Comparison of ENCODE assay signal across 9 cellular contexts in the genomic region with DNA sequence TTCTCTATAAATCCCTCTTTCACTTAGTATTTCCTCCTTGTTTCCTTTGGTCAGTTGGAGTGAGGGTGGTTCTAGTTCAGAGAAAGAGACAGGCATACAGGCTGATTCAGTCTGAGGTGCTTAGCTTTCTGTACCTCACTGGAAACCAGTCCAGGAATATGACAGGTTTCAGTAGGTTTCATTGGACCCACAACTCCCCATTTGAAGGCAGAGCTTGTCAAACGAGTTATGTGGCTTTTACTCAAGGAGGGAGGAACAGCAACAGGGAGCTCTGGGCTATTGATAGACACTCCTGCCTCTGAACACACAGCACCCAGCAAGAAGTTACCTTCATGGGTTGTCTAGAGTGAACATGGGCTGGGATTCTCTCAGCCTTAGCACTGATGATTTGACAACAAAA. TPM values are rescaled to one million over a fixed set of nuclear protein-coding genes. Genes with fewer than 3 reads are reported as not detected.
A peak's percentile ranks its signal among the peaks of the same experiment; 100 is the strongest.
DNase-seq lines count a peak whose midpoint lies in the region; ATAC-seq, FAIRE-seq and TF ChIP-seq lines count a peak whose summit lies in the region.
"Had no signal": no experiment of that assay in that cellular context is flagged by ENCODE, and none has a peak within 500 bp of the region (broad histone marks: within the 10 kb centered on the region; RNA-seq: fewer than 3 reads in every experiment).

No MANE protein-coding gene starts in this region.

- H3K9me3 ChIP-seq in HEK293 (ENCODE audit: control insufficient read depth, insufficient read depth, low read depth, low read length) (no peaks in the 10 kb centered on the region), small intestine (ENCODE audit: control insufficient read depth, low read depth) (no peaks in the 10 kb centered on the region)
- no peaks in the 10 kb centered on the region for H3K9me3 ChIP-seq in naive thymus-derived CD4-positive, alpha-beta T cell (ENCODE audit: control insufficient read depth in 2 of 3, low read length in 3 of 3)

- FAIRE-seq in small intestine (lab: Jason Lieb, UNC), result no peak

- peak overlapping the region; percentile 40 to 99 (median 79) for H3K27ac Mint-ChIP-seq in immature natural killer cell
- H3K27ac Mint-ChIP-seq in activated naive CD8-positive, alpha-beta T cell treated with anti-CD3 and anti-CD28 coated beads for 36 hours, result no peak overlapping the region
- no peak overlapping the region for H3K27ac Mint-ChIP-seq in naive thymus-derived CD4-positive, alpha-beta T cell

- no peak for ATAC-seq in naive thymus-derived CD4-positive, alpha-beta T cell

- H3K36me3 ChIP-seq in HEK293 (ENCODE audit: control insufficient read depth in 2 of 2, insufficient read depth in 1 of 2, low read length in 2 of 2) (peaks cover 3 to 31% of the 10 kb centered on the region in 2 experiments; a peak in 2 of 3 replicates), small intestine (ENCODE audit: control insufficient read depth in 2 of 2, insufficient read depth in 2 of 2, low read length in 2 of 2) (peaks cover 0 to 2% of the 10 kb centered on the region in 2 donors)
- H3K36me3 ChIP-seq in naive thymus-derived CD4-positive, alpha-beta T cell (ENCODE audit: control insufficient read depth in 2 of 3, insufficient read depth in 3 of 3, low read length in 3 of 3), result peaks cover 0 to 7% (median 0%) of the 10 kb centered on the region in 3 experiments

- H3K36me3 Mint-ChIP-seq in immature natural killer cell, result peaks cover 0 to 4% (median under 1%) of the 10 kb centered on the region in 3 donors
- H3K36me3 Mint-ChIP-seq in activated naive CD8-positive, alpha-beta T cell treated with anti-CD3 and anti-CD28 coated beads for 36 hours, result peaks cover 19% of the 10 kb centered on the region
- peaks cover 0 to 25% (median 8%) of the 10 kb centered on the region in 5 donors for H3K36me3 Mint-ChIP-seq in naive thymus-derived CD4-positive, alpha-beta T cell

- intact Hi-C loops in naive thymus-derived CD4-positive, alpha-beta T cell (cut with micrococcal nuclease), result no loop called here

- WGBS in small intestine, 3 donors, result 7 to 26% (median 12%) methylated on average over 1 of the region's 1 CpG

- H3K9me3 Mint-ChIP-seq in immature natural killer cell, result no peaks in the 10 kb centered on the region
- no peaks in the 10 kb centered on the region for H3K9me3 Mint-ChIP-seq in activated naive CD8-positive, alpha-beta T cell treated with anti-CD3 and anti-CD28 coated beads for 36 hours
- no peaks in the 10 kb centered on the region for H3K9me3 Mint-ChIP-seq in naive thymus-derived CD4-positive, alpha-beta T cell

- H3K27me3 ChIP-seq in small intestine (ENCODE audit: control insufficient read depth in 2 of 2, insufficient read depth in 2 of 2, low read length in 2 of 2), result no peaks in the 10 kb centered on the region
- H3K27me3 ChIP-seq in naive thymus-derived CD4-positive, alpha-beta T cell (ENCODE audit: control insufficient read depth in 2 of 2, insufficient read depth in 2 of 2, low read length in 2 of 2), result peaks cover 0 to 10% of the 10 kb centered on the region in 2 donors

- H3K27ac ChIP-seq in HEK293 (ENCODE audit: extremely low read depth, low read depth, low read length) (0 out of 2 replicates have a peak overlapping the region, but pooled peaks have one; percentile 2), small intestine (ENCODE audit: low read depth in 1 of 2, low read length in 1 of 2) (peak overlapping the region; percentile 9 to 36)
- H3K27ac ChIP-seq in naive thymus-derived CD4-positive, alpha-beta T cell (ENCODE audit: low read depth, low read length), result no peak overlapping the region

- H3K4me3 ChIP-seq in HEK293 (ENCODE audit: low read depth, low read length), result no peak overlapping the region
- H3K4me3 ChIP-seq in small intestine (ENCODE audit: low read depth in 1 of 2, low read length in 2 of 2), result no peak overlapping the region
- no peak overlapping the region for H3K4me3 ChIP-seq in naive thymus-derived CD4-positive, alpha-beta T cell (ENCODE audit: low read length)

- POLR2A ChIA-PET in HEK293 (lab: Yijun Ruan, JAX), result interaction anchor here (0.7 to 10.8 kb wide), 4 partner anchors 9 to 43 kb away, joined by 3 to 122 read pairs (median 4); a partner anchor contains a TSS
- POLR2A ChIA-PET in naive thymus-derived CD4-positive, alpha-beta T cell (lab: Charles Lee), result no interaction called here

- CTCF ChIA-PET in HEK293 (lab: Yijun Ruan, JAX), result interaction anchor here (0.6 to 1.6 kb wide), 5 partner anchors 14 to 267 kb away, joined by 3 to 8 read pairs (median 4); a partner anchor contains a TSS
- CTCF ChIA-PET in naive thymus-derived CD4-positive, alpha-beta T cell (lab: Charles Lee), result no interaction called here

- peak overlapping the region in 3 of 5 donors; percentile 30 to 40 (median 32) for H3K4me3 Mint-ChIP-seq in immature natural killer cell
- H3K4me3 Mint-ChIP-seq in activated naive CD8-positive, alpha-beta T cell treated with anti-CD3 and anti-CD28 coated beads for 36 hours, result no peak overlapping the region
- H3K4me3 Mint-ChIP-seq in naive thymus-derived CD4-positive, alpha-beta T cell, result no peak overlapping the region

- TF ChIP-seq CTCF in HEK293 (tag by site-specific recombination; IDR thresholded peaks at IDR 0.05), result no peak

- DNase-seq in SW480 (ENCODE audit: low spot score), result peak; percentile 35
- DNase-seq in immature natural killer cell, result no peak
- DNase-seq in small intestine, result peak; percentile 85
- DNase-seq in A172 (ENCODE audit: low spot score), result no peak
- DNase-seq in activated naive CD8-positive, alpha-beta T cell treated with anti-CD3 and anti-CD28 coated beads for 36 hours, result no peak
- no peak for DNase-seq in naive thymus-derived CD4-positive, alpha-beta T cell
- DNase-seq in Kasumi-1 (lab: John Stamatoyannopoulos, UW), result no peak
- DNase-seq: activated CD4-positive, CD25-positive, alpha-beta regulatory T cell had no signal

- H3K27me3 Mint-ChIP-seq in immature natural killer cell (ENCODE audit: low read depth in 3 of 3), result peaks cover 4 to 11% (median 7%) of the 10 kb centered on the region in 3 donors
- H3K27me3 Mint-ChIP-seq in activated naive CD8-positive, alpha-beta T cell treated with anti-CD3 and anti-CD28 coated beads for 36 hours, result peaks cover 66% of the 10 kb centered on the region
- peaks cover 0 to 56% (median 31%) of the 10 kb centered on the region in 5 donors for H3K27me3 Mint-ChIP-seq in naive thymus-derived CD4-positive, alpha-beta T cell

- peaks cover 75% of the 10 kb centered on the region for H3K4me1 ChIP-seq in HEK293 (ENCODE audit: control insufficient read depth, insufficient read depth, low read length)
- peaks cover 33 to 61% of the 10 kb centered on the region in 2 donors for H3K4me1 ChIP-seq in small intestine (ENCODE audit: control insufficient read depth in 2 of 2, insufficient read depth in 1 of 2, low read depth in 1 of 2, low read length in 1 of 2)
- H3K4me1 ChIP-seq in naive thymus-derived CD4-positive, alpha-beta T cell (ENCODE audit: control insufficient read depth in 2 of 2, insufficient read depth in 2 of 2, low read length in 2 of 2), result peaks cover 27 to 74% of the 10 kb centered on the region in 2 donors

- H3K4me1 Mint-ChIP-seq in immature natural killer cell, result peaks cover 95 to 98% of the 10 kb centered on the region in 2 donors
- H3K4me1 Mint-ChIP-seq in activated naive CD8-positive, alpha-beta T cell treated with anti-CD3 and anti-CD28 coated beads for 36 hours, result peaks cover 36% of the 10 kb centered on the region
- peaks cover 14 to 73% (median 43%) of the 10 kb centered on the region in 7 donors for H3K4me1 Mint-ChIP-seq in naive thymus-derived CD4-positive, alpha-beta T cell

TF ChIP-seq in HEK293, 187 proteins besides CTCF, POLR2A, EP300 and RAD21 (continues in another document):
- TF ChIP-seq ZNF521 (tag by site-specific recombination; IDR thresholded peaks at IDR 0.05) (no peak), ZBTB17 (tag by site-specific recombination; IDR thresholded peaks at IDR 0.05) (no peak), HOXA7 (CRISPR knock-in tag; IDR thresholded peaks at IDR 0.05; ENCODE audit: borderline replicate concordance) (no peak), ZFHX2 (tag by site-specific recombination; conservative IDR thresholded peaks at IDR 0.05) (no peak)
- TF ChIP-seq, protein P1, sequence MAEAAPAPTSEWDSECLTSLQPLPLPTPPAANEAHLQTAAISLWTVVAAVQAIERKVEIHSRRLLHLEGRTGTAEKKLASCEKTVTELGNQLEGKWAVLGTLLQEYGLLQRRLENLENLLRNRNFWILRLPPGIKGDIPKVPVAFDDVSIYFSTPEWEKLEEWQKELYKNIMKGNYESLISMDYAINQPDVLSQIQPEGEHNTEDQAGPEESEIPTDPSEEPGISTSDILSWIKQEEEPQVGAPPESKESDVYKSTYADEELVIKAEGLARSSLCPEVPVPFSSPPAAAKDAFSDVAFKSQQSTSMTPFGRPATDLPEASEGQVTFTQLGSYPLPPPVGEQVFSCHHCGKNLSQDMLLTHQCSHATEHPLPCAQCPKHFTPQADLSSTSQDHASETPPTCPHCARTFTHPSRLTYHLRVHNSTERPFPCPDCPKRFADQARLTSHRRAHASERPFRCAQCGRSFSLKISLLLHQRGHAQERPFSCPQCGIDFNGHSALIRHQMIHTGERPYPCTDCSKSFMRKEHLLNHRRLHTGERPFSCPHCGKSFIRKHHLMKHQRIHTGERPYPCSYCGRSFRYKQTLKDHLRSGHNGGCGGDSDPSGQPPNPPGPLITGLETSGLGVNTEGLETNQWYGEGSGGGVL (tag by site-specific recombination; IDR thresholded peaks at IDR 0.05), result no peak

RNA-seq across cellular contexts. Expression of a gene that starts 14.5 kb away (rescaled TPM):
- polyA plus RNA-seq in immature natural killer cell (10 to 100 TPM in 2 of 3 donors, 1 to 10 TPM in 1; 8.5 to 68.3 (median 17.4) TPM), small intestine (100 to 1,000 TPM; 188 to 326 (median 291) TPM)
- total RNA-seq in A172 (2014; rRNA removed; shearing (Covaris generic)), result 493 and 604 TPM in 2 replicates
- 100 to 1,000 TPM; 160 to 171 TPM for total RNA-seq in activated naive CD8-positive, alpha-beta T cell treated with anti-CD3 and anti-CD28 coated beads for 36 hours
- total RNA-seq in naive thymus-derived CD4-positive, alpha-beta T cell, result 100 to 1,000 TPM in 2 of 5 experiments, 10 to 100 TPM in 3; 49.2 to 355 (median 54.4) TPM
- polyA plus RNA-seq in naive thymus-derived CD4-positive, alpha-beta T cell, result 1 to 10 TPM; 2.8 to 3.9 TPM

RNA-seq across cellular contexts. Expression of a gene that starts 43.0 kb away (rescaled TPM):
- polyA plus RNA-seq in immature natural killer cell (100 to 1,000 TPM; 338 to 456 (median 383) TPM), small intestine (100 to 1,000 TPM; 619 to 710 (median 633) TPM)
- 358 and 549 TPM in 2 replicates for total RNA-seq in A172 (2014; rRNA removed; shearing (Covaris generic))
- total RNA-seq in activated naive CD8-positive, alpha-beta T cell treated with anti-CD3 and anti-CD28 coated beads for 36 hours, result 100 to 1,000 TPM; 312 to 321 TPM
- 100 to 1,000 TPM; 294 to 405 (median 337) TPM for total RNA-seq in naive thymus-derived CD4-positive, alpha-beta T cell
- 100 to 1,000 TPM; 424 to 437 TPM for polyA plus RNA-seq in naive thymus-derived CD4-positive, alpha-beta T cell

RNA-seq across cellular contexts. Expression of a gene that starts 44.2 kb away (rescaled TPM):
- polyA plus RNA-seq in immature natural killer cell (10 to 100 TPM; 52.1 to 98.1 (median 67.0) TPM), small intestine (10 to 100 TPM in 1 of 3 donors, 1 to 10 TPM in 1, under 1 TPM in 1; 0.45 to 10.8 (median 4.0) TPM)
- total RNA-seq in A172 (2014; rRNA removed; shearing (Covaris generic)), result 0.72 and 1.4 TPM in 2 replicates
- 100 to 1,000 TPM; 169 TPM for total RNA-seq in activated naive CD8-positive, alpha-beta T cell treated with anti-CD3 and anti-CD28 coated beads for 36 hours
- 100 to 1,000 TPM; 200 to 287 (median 235) TPM for total RNA-seq in naive thymus-derived CD4-positive, alpha-beta T cell
- 100 to 1,000 TPM in 1 of 2 donors, 10 to 100 TPM in 1; 79.0 to 120 TPM for polyA plus RNA-seq in naive thymus-derived CD4-positive, alpha-beta T cell

Comparison
In these comparisons a context has a peak if more than half of its experiments do, and no peak if none do; other contexts are left out.
1. DNase-seq: peak in SW480 (single experiment) and small intestine (single experiment); none in immature natural killer cell (0 of 3), A172 (single experiment), activated naive CD8-positive, alpha-beta T cell treated with anti-CD3 and anti-CD28 coated beads for 36 hours (single experiment), naive thymus-derived CD4-positive, alpha-beta T cell (0 of 9) and Kasumi-1 (0 of 2).
2. H3K27ac Mint-ChIP-seq: peak in immature natural killer cell (6 of 6); none in activated naive CD8-positive, alpha-beta T cell treated with anti-CD3 and anti-CD28 coated beads for 36 hours (single experiment) and naive thymus-derived CD4-positive, alpha-beta T cell (0 of 9).
3. H3K4me3 Mint-ChIP-seq: peak in immature natural killer cell (3 of 5); none in activated naive CD8-positive, alpha-beta T cell treated with anti-CD3 and anti-CD28 coated beads for 36 hours (single experiment) and naive thymus-derived CD4-positive, alpha-beta T cell (0 of 10).
4. RNA of a gene that starts 44.2 kb away (total RNA-seq): 200 to 287 TPM in naive thymus-derived CD4-positive, alpha-beta T cell and 169 TPM in activated naive CD8-positive, alpha-beta T cell treated with anti-CD3 and anti-CD28 coated beads for 36 hours; 0.72 to 1.4 TPM in A172; every median in the first group is over 10 times any median in the second.